23 cellular contexts compared by ENCODE assay signal in the genomic region with DNA sequence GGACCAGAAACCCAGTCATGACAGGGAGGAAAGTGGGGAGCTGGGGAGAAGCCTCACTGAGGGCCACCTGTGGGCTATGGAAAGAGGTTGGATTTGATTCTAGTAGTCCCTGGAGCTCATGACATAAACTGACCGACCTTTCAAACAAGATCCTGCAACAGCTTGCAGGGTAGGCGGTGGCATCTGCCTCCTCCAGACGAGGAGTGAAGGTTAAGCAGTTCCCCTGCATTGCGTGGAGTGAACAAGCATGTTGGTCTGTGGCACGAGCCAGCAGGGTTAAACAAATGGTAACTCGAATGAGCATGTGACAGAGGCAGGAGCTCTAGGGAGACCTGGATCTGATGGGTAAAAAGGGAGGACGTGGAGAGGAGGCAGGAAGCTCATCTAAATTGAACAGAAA. TPM values are rescaled to one million over a fixed set of nuclear protein-coding genes. Genes with fewer than 3 reads are reported as not detected.
"Had no signal": no experiment of that assay in that cellular context is flagged by ENCODE, and none has a peak within 500 bp of the region (broad histone marks: within the 10 kb centered on the region; RNA-seq: fewer than 3 reads in every experiment).

No MANE protein-coding gene starts in this region.

- H3K4me2 ChIP-seq: neural progenitor cell had no signal

- ATAC-seq: activated CD8-positive, alpha-beta T cell treated with anti-CD3 and anti-CD28 coated beads for 36 hours; body of pancreas; gastroesophageal sphincter; heart right ventricle; left colon; pancreas; T-helper 17 cell had no signal

- H3K27ac ChIP-seq: body of pancreas, gastroesophageal sphincter, heart right ventricle, lower lobe of right lung, neural progenitor cell, pancreas, sigmoid colon, stomach had no signal

- H3K9me3 Mint-ChIP-seq: activated CD8-positive, alpha-beta T cell treated with anti-CD3 and anti-CD28 coated beads for 36 hours; activated naive CD8-positive, alpha-beta T cell treated with anti-CD3 and anti-CD28 coated beads for 36 hours; central memory CD8-positive, alpha-beta T cell; dendritic cell treated with granulocyte-macrophage colony-stimulating factor and Interleukin-4, amounts not matched to agents 40 ng/mL and 50 ng/mL, for 4 days; neural progenitor cell had no signal

- H3K36me3 Mint-ChIP-seq: activated naive CD8-positive, alpha-beta T cell treated with anti-CD3 and anti-CD28 coated beads for 36 hours; naive B cell; neural progenitor cell had no signal

- H3K9ac ChIP-seq: neural progenitor cell had no signal

- H3K27ac Mint-ChIP-seq: activated CD8-positive, alpha-beta T cell treated with anti-CD3 and anti-CD28 coated beads for 36 hours; activated naive CD8-positive, alpha-beta T cell treated with anti-CD3 and anti-CD28 coated beads for 36 hours; dendritic cell treated with granulocyte-macrophage colony-stimulating factor and Interleukin-4, amounts not matched to agents 40 ng/mL and 50 ng/mL, for 4 days; naive B cell; neural progenitor cell; T-helper 17 cell had no signal

- H2AFZ ChIP-seq: neural progenitor cell had no signal

- H3K4me1 Mint-ChIP-seq: activated naive CD8-positive, alpha-beta T cell treated with anti-CD3 and anti-CD28 coated beads for 36 hours; central memory CD8-positive, alpha-beta T cell; T-helper 17 cell had no signal

- H3K4me3 ChIP-seq: body of pancreas, gastroesophageal sphincter, heart right ventricle, lower lobe of right lung, neural progenitor cell, pancreas, sigmoid colon, stomach had no signal

- H3K36me3 ChIP-seq: gastroesophageal sphincter, heart right ventricle, lower lobe of right lung, neural progenitor cell, pancreas, sigmoid colon, stomach had no signal

- H3K4me1 ChIP-seq: body of pancreas, gastroesophageal sphincter, lower lobe of right lung, neural progenitor cell, pancreas had no signal

- H3K9me3 ChIP-seq: body of pancreas, gastroesophageal sphincter, heart right ventricle, lower lobe of right lung, pancreas, sigmoid colon had no signal

- H3K4me3 Mint-ChIP-seq: activated CD8-positive, alpha-beta T cell treated with anti-CD3 and anti-CD28 coated beads for 36 hours; activated naive CD8-positive, alpha-beta T cell treated with anti-CD3 and anti-CD28 coated beads for 36 hours; central memory CD8-positive, alpha-beta T cell; dendritic cell treated with granulocyte-macrophage colony-stimulating factor and Interleukin-4, amounts not matched to agents 40 ng/mL and 50 ng/mL, for 4 days; naive B cell; neural progenitor cell; T-helper 17 cell had no signal

- FAIRE-seq: pancreas had no signal

- DNase-seq: activated CD4-positive, alpha-beta T cell treated with anti-CD3 and anti-CD28 coated beads for 4 hours; activated CD8-positive, alpha-beta T cell treated with anti-CD3 and anti-CD28 coated beads for 36 hours; activated naive CD8-positive, alpha-beta T cell treated with anti-CD3 and anti-CD28 coated beads for 36 hours; activated T-cell treated with anti-CD3 and anti-CD28 coated beads, Interleukin-2, amount 50 U/mL, for 48 hours; amygdala; body of pancreas; effector memory CD4-positive, alpha-beta T cell; heart right ventricle; left colon; lower lobe of right lung; naive B cell; pancreas; sigmoid colon; stimulated activated CD4-positive, alpha-beta T cell treated with anti-CD3 and anti-CD28 coated beads, Interleukin-1b, Interleukin-23, amount 100 ng/mL, for 48 hours; stomach; T-helper 17 cell had no signal

- H3K27me3 ChIP-seq: body of pancreas, neural progenitor cell, pancreas, sigmoid colon had no signal

RNA-seq across cellular contexts. Expression of a gene that starts 12.7 kb away (rescaled TPM):
- total RNA-seq: activated CD8-positive, alpha-beta T cell treated with anti-CD3 and anti-CD28 coated beads for 36 hours; activated naive CD8-positive, alpha-beta T cell treated with anti-CD3 and anti-CD28 coated beads for 36 hours; body of pancreas; epithelial cell of proximal tubule; gastroesophageal sphincter; heart right ventricle; left colon; lower lobe of right lung; mononuclear cell; pancreas; sigmoid colon; stomach; T-helper 17 cell; ureter had no signal
- polyA plus RNA-seq: heart right ventricle, pancreas, sigmoid colon, stomach had no signal
